17 cellular contexts compared by ENCODE assay signal in genomic region chr11:119901657-119902577, GRCh38.
A peak's percentile ranks its signal among the peaks of the same experiment; 100 is the strongest.
DNase-seq lines count a peak whose midpoint lies in the region; ATAC-seq and TF ChIP-seq lines count a peak whose summit lies in the region.
"Had no signal": no experiment of that assay in that cellular context is flagged by ENCODE, and none has a peak within 500 bp of the region (broad histone marks: within the 10 kb centered on the region; RNA-seq: fewer than 3 reads in every experiment).

No MANE protein-coding gene starts in this region.

- H3K9me3 ChIP-seq in Caco-2 (no peaks in the 10 kb centered on the region), HEK293 (ENCODE audit: control insufficient read depth, insufficient read depth, low read depth, low read length) (no peaks in the 10 kb centered on the region), SK-N-MC (ENCODE audit: low read depth, low read length) (no peaks in the 10 kb centered on the region), liver (ENCODE audit: control insufficient read depth in 4 of 4, low read length in 3 of 4) (no peaks in the 10 kb centered on the region)
- H3K9me3 ChIP-seq: BE2C had no signal

- H3K4me1 ChIP-seq in Caco-2 (peaks cover 62% of the 10 kb centered on the region), HEK293 (ENCODE audit: control insufficient read depth, insufficient read depth, low read length) (no peaks in the 10 kb centered on the region), liver (ENCODE audit: control insufficient read depth in 4 of 4, insufficient read depth in 4 of 4, low read length in 3 of 4) (peaks cover 20 to 46% (median 38%) of the 10 kb centered on the region in 4 donors)

- no peak for TF ChIP-seq RAD21 in liver (IDR thresholded peaks at IDR 0.05)

- H3K4me3 Mint-ChIP-seq in Caco-2 (ENCODE audit: unreplicated experiment) = no peak overlapping the region
- no peak overlapping the region for H3K4me3 Mint-ChIP-seq in activated CD8-positive, alpha-beta T cell treated with anti-CD3 and anti-CD28 coated beads, Interleukin-2, amount 10 ng/mL, durations not matched to agents 7 days and 5 days
- H3K4me3 Mint-ChIP-seq: T-helper 1 cell treated with Interleukin-12 subunit alpha and Interleukin-12 subunit beta and Interleukin-4 antibody, amounts not matched to agents 30 μg/mL and 1 μg/mL, for 36 hours had no signal

- H3K9ac ChIP-seq in SK-N-MC (ENCODE audit: insufficient read length) (no peak overlapping the region), liver (ENCODE audit: low read depth in 1 of 2, low read length in 2 of 2) (no peak overlapping the region)

- DNase-seq in Caco-2 = no peak
- DNase-seq in SK-N-MC (ENCODE audit: low read depth, low spot score) = no peak
- DNase-seq in HCEC 1CT = no peak
- no peak for DNase-seq in NCI-H2171 treated with DMSO at 0.1 percent for 48 hours (lab: John Stamatoyannopoulos, UW)
- DNase-seq in activated CD8-positive, alpha-beta T cell treated with anti-CD3 and anti-CD28 coated beads, Interleukin-2, amount 10 ng/mL, durations not matched to agents 7 days and 5 days = no peak
- no peak for DNase-seq in stimulated activated CD8-positive, alpha-beta memory T cell treated with anti-CD3 and anti-CD28 coated beads, Interleukin-4, amount 100 ng/mL, for 48 hours
- DNase-seq: BE2C, DMS79, NCI-H1105 treated with DMSO at 0.1 percent for 48 hours, NCI-H1694, NCI-H2081 had no signal

- H3K27ac Mint-ChIP-seq in Caco-2 (ENCODE audit: unreplicated experiment) = peak overlapping the region; percentile 65
- H3K27ac Mint-ChIP-seq in activated CD8-positive, alpha-beta T cell treated with anti-CD3 and anti-CD28 coated beads, Interleukin-2, amount 10 ng/mL, durations not matched to agents 7 days and 5 days = no peak overlapping the region
- H3K27ac Mint-ChIP-seq: T-helper 1 cell treated with Interleukin-12 subunit alpha and Interleukin-12 subunit beta and Interleukin-4 antibody, amounts not matched to agents 30 μg/mL and 1 μg/mL, for 36 hours had no signal

- peaks cover 67% of the 10 kb centered on the region for H3K4me1 Mint-ChIP-seq in Caco-2 (ENCODE audit: low read depth, unreplicated experiment)
- peaks cover 3% of the 10 kb centered on the region for H3K4me1 Mint-ChIP-seq in activated CD8-positive, alpha-beta T cell treated with anti-CD3 and anti-CD28 coated beads, Interleukin-2, amount 10 ng/mL, durations not matched to agents 7 days and 5 days (ENCODE audit: low read depth)

- H3K27ac ChIP-seq in HEK293 (ENCODE audit: extremely low read depth, low read depth, low read length) (no peak overlapping the region), SK-N-MC (no peak overlapping the region), liver (ENCODE audit: low read depth in 1 of 2, low read length in 2 of 2) (no peak overlapping the region)
- H3K27ac ChIP-seq: HL-60, RWPE1 had no signal

- H3K36me3 ChIP-seq in Caco-2 (ENCODE audit: control insufficient read depth, insufficient read depth, low read length) (no peaks in the 10 kb centered on the region), HEK293 (ENCODE audit: control insufficient read depth in 2 of 2, insufficient read depth in 1 of 2, low read length in 2 of 2) (no peaks in the 10 kb centered on the region), SK-N-MC (ENCODE audit: insufficient read depth, low read length) (no peaks in the 10 kb centered on the region), liver (ENCODE audit: control insufficient read depth in 4 of 4, insufficient read depth in 3 of 4, low read depth in 1 of 4, low read length in 3 of 4) (no peaks in the 10 kb centered on the region)
- H3K36me3 ChIP-seq: BE2C had no signal

- H3K27me3 Mint-ChIP-seq in Caco-2 (ENCODE audit: insufficient read depth, unreplicated experiment) = no peaks in the 10 kb centered on the region
- peaks cover 24% of the 10 kb centered on the region for H3K27me3 Mint-ChIP-seq in activated CD8-positive, alpha-beta T cell treated with anti-CD3 and anti-CD28 coated beads, Interleukin-2, amount 10 ng/mL, durations not matched to agents 7 days and 5 days (ENCODE audit: low read depth)

- ATAC-seq in activated CD8-positive, alpha-beta T cell treated with anti-CD3 and anti-CD28 coated beads, Interleukin-2, amount 10 ng/mL, durations not matched to agents 7 days and 5 days = no peak
- ATAC-seq: GM12878 had no signal

- 79% methylated on average over 5 of the region's 5 CpGs for WGBS in liver

- CTCF ChIA-PET in Caco-2 (lab: Charles Lee) (no interaction called here), HEK293 (lab: Yijun Ruan, JAX) (interaction anchor here (0.6 kb wide), 1 partner anchor 206 kb away, joined by 3 read pairs; no protein-coding TSS in a partner anchor)
- CTCF ChIA-PET in activated CD8-positive, alpha-beta T cell treated with anti-CD3 and anti-CD28 coated beads, Interleukin-2, amount 10 ng/mL, durations not matched to agents 7 days and 5 days (lab: Charles Lee) = no interaction called here

- H3K9me3 Mint-ChIP-seq in Caco-2 (ENCODE audit: unreplicated experiment) = no peaks in the 10 kb centered on the region
- no peaks in the 10 kb centered on the region for H3K9me3 Mint-ChIP-seq in activated CD8-positive, alpha-beta T cell treated with anti-CD3 and anti-CD28 coated beads, Interleukin-2, amount 10 ng/mL, durations not matched to agents 7 days and 5 days (ENCODE audit: insufficient read depth)
- H3K9me3 Mint-ChIP-seq: T-helper 1 cell treated with Interleukin-12 subunit alpha and Interleukin-12 subunit beta and Interleukin-4 antibody, amounts not matched to agents 30 μg/mL and 1 μg/mL, for 36 hours had no signal

- POLR2A ChIA-PET in Caco-2 (lab: Charles Lee) (no interaction called here), HEK293 (lab: Yijun Ruan, JAX) (no interaction called here)
- POLR2A ChIA-PET in activated CD8-positive, alpha-beta T cell treated with anti-CD3 and anti-CD28 coated beads, Interleukin-2, amount 10 ng/mL, durations not matched to agents 7 days and 5 days (lab: Charles Lee) = no interaction called here

- peaks cover 2% of the 10 kb centered on the region for H3K36me3 Mint-ChIP-seq in Caco-2 (ENCODE audit: insufficient read depth, unreplicated experiment)
- no peaks in the 10 kb centered on the region for H3K36me3 Mint-ChIP-seq in activated CD8-positive, alpha-beta T cell treated with anti-CD3 and anti-CD28 coated beads, Interleukin-2, amount 10 ng/mL, durations not matched to agents 7 days and 5 days (ENCODE audit: low read depth)

- TF ChIP-seq CTCF in Caco-2 (IDR thresholded peaks at IDR 0.05; ENCODE audit: insufficient read depth in 1 of 2, low read depth in 1 of 2, low read length in 1 of 2, severe bottlenecking in 1 of 2, unreplicated experiment in 1 of 2) (no peak), HEK293 (tag by site-specific recombination; IDR thresholded peaks at IDR 0.05) (no peak), liver (IDR thresholded peaks at IDR 0.05; ENCODE audit: low read depth, low read length, missing input control) (no peak)

- H3K4me3 ChIP-seq in Caco-2 (ENCODE audit: low read depth, low read length) (no peak overlapping the region), HEK293 (ENCODE audit: low read depth, low read length) (no peak overlapping the region), SK-N-MC (peak overlapping the region; percentile 11; the same call in 1 of the 2 replicates), liver (ENCODE audit: low read depth in 1 of 3, low read length in 3 of 3) (no peak overlapping the region)
- H3K4me3 ChIP-seq: GM12878 had no signal

- no TSS peak for BruUV-seq in Caco-2 (replicated peaks; lab: Mats Ljungman, UMichigan)

- intact Hi-C loops in Caco-2 (cut with micrococcal nuclease; ENCODE audit: unreplicated experiment) = no loop called here

- H3K27me3 ChIP-seq in Caco-2 (replicated peaks; ENCODE audit: control insufficient read depth, insufficient read depth, low read length) (no peaks in the 10 kb centered on the region), liver (ENCODE audit: control insufficient read depth in 4 of 4, insufficient read depth in 4 of 4, low read length in 3 of 4) (no peaks in the 10 kb centered on the region)
- H3K27me3 ChIP-seq: BE2C had no signal

TF ChIP-seq in HEK293, 187 proteins besides CTCF, POLR2A, EP300 and RAD21 (continues in another document):
- 0 out of 2 replicates have a peak, but pooled peaks have one; percentile 13 for TF ChIP-seq ZNF664 (tag by site-specific recombination; IDR thresholded peaks at IDR 0.05)

TF ChIP-seq in liver, 16 proteins besides CTCF, POLR2A, EP300 and RAD21 (continues in another document):
- no peak for TF ChIP-seq HNF4A (conservative IDR thresholded peaks at IDR 0.05)
- TF ChIP-seq RXRA (IDR thresholded peaks at IDR 0.05) = peak in 1 of 2 donors; percentile 11
- TF ChIP-seq TAF1 (conservative IDR thresholded peaks at IDR 0.05) = no peak
- no peak for TF ChIP-seq EGR1 (IDR thresholded peaks at IDR 0.05; ENCODE audit: low read depth in 2 of 2)
- no peak for TF ChIP-seq HNF4G (IDR thresholded peaks at IDR 0.05)
- no peak for TF ChIP-seq SP1 (IDR thresholded peaks at IDR 0.05)
- no peak for TF ChIP-seq FOXA2 (IDR thresholded peaks at IDR 0.05)
- no peak for TF ChIP-seq JUND (IDR thresholded peaks at IDR 0.05)
- no peak for TF ChIP-seq NR2F2 (IDR thresholded peaks at IDR 0.05)
- no peak for TF ChIP-seq FOXA1 (IDR thresholded peaks at IDR 0.05)
- TF ChIP-seq ZBTB33 (IDR thresholded peaks at IDR 0.05) = no peak
- TF ChIP-seq YY1 (IDR thresholded peaks at IDR 0.05) = peak; percentile 59
